In genomic region chr5:149666212-149666852, GRCh38 we compare ENCODE assay signal across 14 cellular contexts.
DNase-seq lines count a peak whose midpoint lies in the region; ATAC-seq and TF ChIP-seq lines count a peak whose summit lies in the region.
"Had no signal": no experiment of that assay in that cellular context is flagged by ENCODE, and none has a peak within 500 bp of the region (broad histone marks: within the 10 kb centered on the region; RNA-seq: fewer than 3 reads in every experiment).

No MANE protein-coding gene starts in this region.

- peak overlapping the region; percentile 29 for H3K27ac Mint-ChIP-seq in chondrocyte (ENCODE audit: unreplicated experiment)

- H3K4me1 ChIP-seq in lower lobe of right lung (no peaks in the 10 kb centered on the region), testis (no peaks in the 10 kb centered on the region)
- H3K4me1 ChIP-seq: SJSA1 had no signal

- DNase-seq in AG10803 (ENCODE audit: low read depth) (peak; percentile 13), MV-4-11 (lab: John Stamatoyannopoulos, UW) (peak; percentile 92), chondrocyte (ENCODE audit: low spot score) (no peak), lower lobe of right lung (peak; percentile 62), testis (no peak), amygdala (lab: John Stamatoyannopoulos, UW) (no peak)
- DNase-seq: activated CD4-positive, alpha-beta T cell treated with anti-CD3 and anti-CD28 coated beads, Interleukin-2, amount 50 U/mL, for 4 hours; GF-D8; NCI-H1930; stimulated activated CD8-positive, alpha-beta memory T cell treated with anti-CD3 and anti-CD28 coated beads, Interleukin-4, amount 100 ng/mL, for 48 hours had no signal

- peaks cover 14% of the 10 kb centered on the region for H3K4me1 Mint-ChIP-seq in chondrocyte (ENCODE audit: low read depth)

- H3K36me3 Mint-ChIP-seq in chondrocyte (ENCODE audit: low read depth): no peaks in the 10 kb centered on the region

- no peak for TF ChIP-seq POLR2A in testis (IDR thresholded peaks at IDR 0.05)

- intact Hi-C loops in lower lobe of right lung (cut with DNase I) (loop anchor here (10.0 kb wide), 1 partner anchor 158 kb away; no protein-coding TSS in a partner anchor), testis (cut with DNase I; ENCODE audit: low total_unique reads) (no loop called here)

- no peaks in the 10 kb centered on the region for H3K27me3 Mint-ChIP-seq in chondrocyte (ENCODE audit: low read depth)

- H3K36me3 ChIP-seq in lower lobe of right lung (no peaks in the 10 kb centered on the region), testis (ENCODE audit: low read depth, missing control alignments) (no peaks in the 10 kb centered on the region)
- H3K36me3 ChIP-seq: SJSA1 had no signal

- H3K27ac ChIP-seq in lower lobe of right lung (no peak overlapping the region), testis (no peak overlapping the region)
- H3K27ac ChIP-seq: SJSA1 had no signal

- ATAC-seq in lower lobe of right lung: peak; percentile 85 to 88
- no peak for ATAC-seq in HG02938 (IDR thresholded peaks at IDR 0.05; ENCODE audit: unreplicated experiment)
- ATAC-seq in GM19452 (IDR thresholded peaks at IDR 0.05; ENCODE audit: unreplicated experiment): no peak
- ATAC-seq: sciatic nerve had no signal

- 83 to 86% methylated on average over 4 of the region's 4 CpGs for WGBS in testis, 2 donors

- H3K27me3 ChIP-seq in lower lobe of right lung (ENCODE audit: low read depth) (no peaks in the 10 kb centered on the region), testis (no peaks in the 10 kb centered on the region)
- H3K27me3 ChIP-seq: SJSA1 had no signal

- no peak for TF ChIP-seq CTCF in AG10803 (conservative IDR thresholded peaks at IDR 0.05; ENCODE audit: low read length)
- no peak for TF ChIP-seq CTCF in chondrocyte (IDR thresholded peaks at IDR 0.05)
- TF ChIP-seq CTCF in lower lobe of right lung (IDR thresholded peaks at IDR 0.05): no peak
- no peak for TF ChIP-seq CTCF in testis (IDR thresholded peaks at IDR 0.05)

- H3K4me3 Mint-ChIP-seq in chondrocyte (ENCODE audit: unreplicated experiment): no peak overlapping the region

- H3K9me3 ChIP-seq in lower lobe of right lung: peaks cover 8% of the 10 kb centered on the region
- no peaks in the 10 kb centered on the region for H3K9me3 ChIP-seq in testis

- H3K4me3 ChIP-seq in AG10803 (ENCODE audit: low read length): no peak overlapping the region
- H3K4me3 ChIP-seq in lower lobe of right lung: no peak overlapping the region
- no peak overlapping the region for H3K4me3 ChIP-seq in testis
- H3K4me3 ChIP-seq: SJSA1 had no signal

- peaks cover 5% of the 10 kb centered on the region for H3K9me3 Mint-ChIP-seq in chondrocyte (ENCODE audit: low read depth)

Comparison
In these comparisons a context has a peak if more than half of its experiments do, and no peak if none do; other contexts are left out.
1. DNase-seq: peak in AG10803 (single experiment), MV-4-11 (single experiment) and lower lobe of right lung (single experiment); none in chondrocyte (single experiment), testis (single experiment) and amygdala (0 of 56).
2. ATAC-seq: peak in lower lobe of right lung (2 of 2); none in HG02938 (single experiment) and GM19452 (single experiment).